14 cellular contexts compared by ENCODE assay signal in genomic region chr7:46100521-46100920, GRCh38.
"Had no signal": no experiment of that assay in that cellular context is flagged by ENCODE, and none has a peak within 500 bp of the region (broad histone marks: within the 10 kb centered on the region; RNA-seq: fewer than 3 reads in every experiment).

No MANE protein-coding gene starts in this region.

- H3K27ac ChIP-seq: esophagus squamous epithelium, heart left ventricle, right atrium auricular region, tibial artery, upper lobe of left lung, vagina had no signal

- H3K9me3 ChIP-seq: esophagus squamous epithelium, heart left ventricle, tibial artery, upper lobe of left lung, vagina had no signal

- H3K36me3 ChIP-seq: esophagus squamous epithelium, heart left ventricle, right atrium auricular region, tibial artery, upper lobe of left lung, vagina had no signal

- H3K4me1 ChIP-seq: esophagus squamous epithelium, tibial artery, upper lobe of left lung, vagina had no signal

- H3K27me3 ChIP-seq: esophagus squamous epithelium, heart left ventricle, right atrium auricular region, tibial artery, upper lobe of left lung, vagina had no signal

- DNase-seq: dermis blood vessel endothelial cell; esophagus squamous epithelium; heart left ventricle; hippocampal formation; kidney glomerular epithelial cell; naive thymus-derived CD4-positive, alpha-beta T cell; nephron progenitor cell; posterior cingulate gyrus; stimulated activated CD4-positive, alpha-beta T cell treated with anti-CD3 and anti-CD28 coated beads, Interleukin-4, amount 100 ng/mL, for 1 hour; stimulated activated CD8-positive, alpha-beta memory T cell treated with anti-CD3 and anti-CD28 coated beads, Interleukin-4, amount 100 ng/mL, for 48 hours; tibial artery; upper lobe of left lung had no signal

- H3K4me3 ChIP-seq: esophagus squamous epithelium, heart left ventricle, right atrium auricular region, tibial artery, upper lobe of left lung, vagina had no signal
